In genomic region chr10:106931159-106931852, GRCh38 we compare ENCODE assay signal across 1 cellular context.
TF ChIP-seq lines count a peak whose summit lies in the region.

No MANE protein-coding gene starts in this region.

TF ChIP-seq in liver, 16 proteins besides CTCF, POLR2A, EP300 and RAD21 (continued from another document):
- peak; percentile 61 for TF ChIP-seq REST (IDR thresholded peaks at IDR 0.05)
TF ChIP-seq in liver: peak in this region for 10.
